Comparison of ENCODE assay signal across 5 cellular contexts in genomic region chr2:146754606-146755005, GRCh38.
"Had no signal": no experiment of that assay in that cellular context is flagged by ENCODE, and none has a peak within 500 bp of the region (broad histone marks: within the 10 kb centered on the region; RNA-seq: fewer than 3 reads in every experiment).

No MANE protein-coding gene starts in this region.

- H3K4me1 Mint-ChIP-seq: GM23338, H9 had no signal

- H3K27ac Mint-ChIP-seq: GM23338 had no signal

- H3K4me3 Mint-ChIP-seq: GM23338, H9 had no signal

- DNase-seq: H9, HCEC 1CT, IMR-90 had no signal

- ATAC-seq: GM23338, K562 had no signal

- H3K9me3 Mint-ChIP-seq: GM23338, H9 had no signal
